Comparison of ENCODE assay signal across 7 cellular contexts in genomic region chr10:127952918-127953317, GRCh38.
"Had no signal": no experiment of that assay in that cellular context is flagged by ENCODE, and none has a peak within 500 bp of the region (broad histone marks: within the 10 kb centered on the region; RNA-seq: fewer than 3 reads in every experiment).

No MANE protein-coding gene starts in this region.

- H3K4me3 ChIP-seq: GM23248, HAP-1 had no signal

- H3K9ac ChIP-seq: GM23248 had no signal

- ATAC-seq: HCT116 had no signal

- DNase-seq: GM23248, GOT3, H7, HFFc6, IMR-90 had no signal

- H3K4me1 ChIP-seq: HAP-1 had no signal

- H3K36me3 ChIP-seq: HAP-1 had no signal

- H3K27ac ChIP-seq: GM23248 had no signal
